8 cellular contexts compared by ENCODE assay signal in genomic region chr10:110498982-110499795, GRCh38. TPM values are rescaled to one million over a fixed set of nuclear protein-coding genes. Genes with fewer than 3 reads are reported as not detected.
DNase-seq lines count a peak whose midpoint lies in the region.

No MANE protein-coding gene starts in this region.

- peaks cover 40% of the 10 kb centered on the region for H3K27me3 ChIP-seq in iPS-18a (ENCODE audit: control insufficient read depth, insufficient read depth, low read length)

- peak overlapping the region; percentile 54 for H3K4me3 ChIP-seq in iPS-18a (ENCODE audit: low read length)

- H3K4me1 ChIP-seq in iPS-18a (ENCODE audit: control insufficient read depth, low read depth, low read length): peaks cover 39% of the 10 kb centered on the region

- H3K36me3 ChIP-seq in iPS-18a (ENCODE audit: control insufficient read depth, low read depth, low read length): peaks cover 1% of the 10 kb centered on the region

- peak; percentile 20 for DNase-seq in DMS153 treated with DMSO at 0.1 percent for 48 hours (lab: John Stamatoyannopoulos, UW; ENCODE audit: unreplicated experiment)
- peak; percentile 44 for DNase-seq in H4 (ENCODE audit: low spot score)
- DNase-seq in RPMI7951 (ENCODE audit: low read depth): peak; percentile 67
- DNase-seq in amniotic epithelial cell (ENCODE audit: low read depth): peak; percentile 46
- peak; percentile 37 for DNase-seq in stimulated activated CD4-positive, alpha-beta T cell treated with anti-CD3 and anti-CD28 coated beads, Interleukin-4, amount 100 ng/mL, for 1 hour
- no peak for DNase-seq in NK-92 (lab: John Stamatoyannopoulos, UW; ENCODE audit: unreplicated experiment)
- no peak for DNase-seq in dedifferentiated amniotic fluid mesenchymal stem cell (ENCODE audit: extremely low spot score)

- H3K27ac ChIP-seq in iPS-18a (ENCODE audit: low read length): no peak overlapping the region

- no peaks in the 10 kb centered on the region for H3K9me3 ChIP-seq in iPS-18a (ENCODE audit: control insufficient read depth, low read depth, low read length)

- H3K9ac ChIP-seq in iPS-18a (ENCODE audit: low read length): peak overlapping the region; percentile 14

RNA-seq across cellular contexts. Expression of gene DUSP5, which starts 1.5 kb away (rescaled TPM):
- 5.4 and 10.5 TPM in 2 replicates for total RNA-seq in H4 (2014; rRNA removed; shearing (Covaris generic))
- 6.4 and 8.9 TPM in 2 replicates for total RNA-seq in RPMI7951 (2014; rRNA removed; shearing (Covaris generic))

Comparison
In these comparisons a context has a peak if more than half of its experiments do, and no peak if none do; other contexts are left out.
1. DNase-seq: peak in DMS153 treated with DMSO at 0.1 percent for 48 hours (single experiment), H4 (single experiment), RPMI7951 (single experiment), amniotic epithelial cell (single experiment) and stimulated activated CD4-positive, alpha-beta T cell treated with anti-CD3 and anti-CD28 coated beads, Interleukin-4, amount 100 ng/mL, for 1 hour (single experiment); none in NK-92 (single experiment) and dedifferentiated amniotic fluid mesenchymal stem cell (single experiment).